12 cellular contexts compared by ENCODE assay signal in genomic region chr13:67023088-67023893, GRCh38.
DNase-seq lines count a peak whose midpoint lies in the region; ATAC-seq and TF ChIP-seq lines count a peak whose summit lies in the region.
"Had no signal": no experiment of that assay in that cellular context is flagged by ENCODE, and none has a peak within 500 bp of the region (broad histone marks: within the 10 kb centered on the region; RNA-seq: fewer than 3 reads in every experiment).

No MANE protein-coding gene starts in this region.

- H3K79me2 ChIP-seq in OCI-LY7 (ENCODE audit: insufficient read depth, low read depth, low read length) (no peaks in the 10 kb centered on the region), SK-N-SH (ENCODE audit: insufficient read depth) (no peaks in the 10 kb centered on the region)

- H3F3A ChIP-seq in SK-N-SH (replicated peaks; ENCODE audit: insufficient read depth): no peaks in the 10 kb centered on the region

- no peak for TF ChIP-seq RAD21 in SK-N-SH (IDR thresholded peaks at IDR 0.05; ENCODE audit: low read length)

- ATAC-seq in gastrocnemius medialis: no peak
- no peak for ATAC-seq in HG03196 (IDR thresholded peaks at IDR 0.05; ENCODE audit: unreplicated experiment)
- ATAC-seq: activated CD4-positive, CD25-positive, alpha-beta regulatory T cell treated with anti-CD3 and anti-CD28 coated beads, Interleukin-2, amount 50 U/mL, for 24 hours; naive thymus-derived CD4-positive, alpha-beta T cell had no signal

- POLR2A ChIA-PET in OCI-LY7 (lab: Charles Lee): interaction anchor here (0.7 to 3.0 kb wide), 7 partner anchors 7 to 228 kb away, joined by 3 to 15 read pairs (median 4); no protein-coding TSS in a partner anchor
- POLR2A ChIA-PET in SK-N-SH (lab: Yijun Ruan, JAX): no interaction called here

- CTCF ChIA-PET in OCI-LY7 (lab: Charles Lee; ENCODE audit: unreplicated experiment) (no interaction called here), SK-N-SH (lab: Yijun Ruan, JAX) (no interaction called here)

- no peak for TF ChIP-seq POLR2A in gastrocnemius medialis (IDR thresholded peaks at IDR 0.05)

- 65% methylated on average over 4 of the region's 4 CpGs for WGBS in SK-N-SH (ENCODE audit: low lambda C conversion rate)

- intact Hi-C loops in OCI-LY7 (cut with micrococcal nuclease; ENCODE audit: unreplicated experiment) (no loop called here), gastrocnemius medialis (cut with DNase I; ENCODE audit: low total_unique reads) (no loop called here), posterior cingulate gyrus (cut with DNase I) (no loop called here)

- H3K9me2 ChIP-seq in OCI-LY7 (ENCODE audit: insufficient read depth, low read length) (no peaks in the 10 kb centered on the region), SK-N-SH (no peaks in the 10 kb centered on the region)

- no peak overlapping the region for H3K9ac ChIP-seq in SK-N-SH

- peak overlapping the region; percentile 48 for H3K4me2 ChIP-seq in OCI-LY7 (ENCODE audit: low read length)
- H3K4me2 ChIP-seq in SK-N-SH: no peak overlapping the region

- no peak for TF ChIP-seq EP300 in SK-N-SH (IDR thresholded peaks at IDR 0.05; ENCODE audit: borderline replicate concordance in 1 of 2, low read depth in 1 of 2, low read length in 1 of 2)

- no peak for TF ChIP-seq CTCF in OCI-LY7 (conservative IDR thresholded peaks at IDR 0.05; ENCODE audit: low read length)
- TF ChIP-seq CTCF in gastrocnemius medialis (IDR thresholded peaks at IDR 0.05 in 4 of 5, conservative IDR thresholded peaks at IDR 0.05 in 1 of 5): no peak
- TF ChIP-seq CTCF in SK-N-SH (IDR thresholded peaks at IDR 0.05): no peak

- DNase-seq in SKM-1 treated with dmso at 0.1 percent for 144 hours (lab: John Stamatoyannopoulos, UW; ENCODE audit: unreplicated experiment) (peak; percentile 49), SKM-1 (lab: John Stamatoyannopoulos, UW; ENCODE audit: unreplicated experiment) (no peak), OCI-LY7 (ENCODE audit: low spot score) (peak; percentile 37), fibroblast of the conjunctiva (ENCODE audit: low read depth) (peak; percentile 49), gastrocnemius medialis (no peak), SK-N-SH (no peak), posterior cingulate gyrus (no peak)
- DNase-seq: C1 segment of cervical spinal cord; colonic mucosa; naive thymus-derived CD4-positive, alpha-beta T cell had no signal

- H3K36me3 ChIP-seq in OCI-LY7 (ENCODE audit: insufficient read depth, low read length) (no peaks in the 10 kb centered on the region), gastrocnemius medialis (no peaks in the 10 kb centered on the region), SK-N-SH (replicated peaks in 1 of 2; ENCODE audit: control insufficient read depth in 1 of 2, insufficient read depth in 2 of 2, low read length in 1 of 2) (no peaks in the 10 kb centered on the region)
- H3K36me3 ChIP-seq: colonic mucosa had no signal

- no peak overlapping the region for H3K4me3 ChIP-seq in OCI-LY7 (ENCODE audit: low read depth, low read length, poor library complexity, severe bottlenecking)
- H3K4me3 ChIP-seq in gastrocnemius medialis: no peak overlapping the region
- H3K4me3 ChIP-seq in SK-N-SH (ENCODE audit: low read depth in 2 of 2, low read length in 1 of 2): no peak overlapping the region
- H3K4me3 ChIP-seq: colonic mucosa had no signal

- H2AFZ ChIP-seq in OCI-LY7 (ENCODE audit: low read length) (peak overlapping the region; percentile 89), SK-N-SH (ENCODE audit: low read depth) (no peak overlapping the region)

- H3K27ac ChIP-seq in OCI-LY7 (ENCODE audit: low read depth, low read length, poor library complexity, severe bottlenecking) (no peak overlapping the region), gastrocnemius medialis (no peak overlapping the region), SK-N-SH (ENCODE audit: low read depth in 2 of 2, low read length in 1 of 2) (peak overlapping the region in 1 of 2 experiments; percentile 30; a peak in 1 of 4 replicates)
- H3K27ac ChIP-seq: colonic mucosa had no signal

- H3K9me3 ChIP-seq in OCI-LY7 (ENCODE audit: low read length) (no peaks in the 10 kb centered on the region), gastrocnemius medialis (no peaks in the 10 kb centered on the region), SK-N-SH (no peaks in the 10 kb centered on the region)
- H3K9me3 ChIP-seq: colonic mucosa had no signal

- H3K27me3 ChIP-seq in gastrocnemius medialis (no peaks in the 10 kb centered on the region), SK-N-SH (ENCODE audit: insufficient read depth) (no peaks in the 10 kb centered on the region)
- H3K27me3 ChIP-seq: colonic mucosa had no signal

- in situ Hi-C loops in gastrocnemius medialis (cut with MboI; ENCODE audit: low sequenced_read_pairs in 4 of 4): no loop called here

- H3K4me1 ChIP-seq in OCI-LY7 (ENCODE audit: insufficient read depth, low read length, poor library complexity, severe bottlenecking) (peaks cover 21% of the 10 kb centered on the region), gastrocnemius medialis (no peaks in the 10 kb centered on the region), SK-N-SH (ENCODE audit: control insufficient read depth in 1 of 2, insufficient read depth in 2 of 2, low read depth in 1 of 2, low read length in 1 of 2) (peaks cover 0 to 3% of the 10 kb centered on the region in 2 experiments; a peak in 2 of 4 replicates)
- H3K4me1 ChIP-seq: colonic mucosa had no signal

- BruUV-seq in OCI-LY7 (replicated peaks; lab: Mats Ljungman, UMichigan): no TSS peak

- no peaks in the 10 kb centered on the region for H4K20me1 ChIP-seq in OCI-LY7 (ENCODE audit: insufficient read depth, low read length)
- H4K20me1 ChIP-seq in SK-N-SH (ENCODE audit: insufficient read depth): no peaks in the 10 kb centered on the region

TF ChIP-seq in SK-N-SH, 30 proteins besides CTCF, POLR2A, EP300 and RAD21:
- TF ChIP-seq FOSL2 (IDR thresholded peaks at IDR 0.05; ENCODE audit: borderline replicate concordance, low read depth): no peak
TF ChIP-seq in SK-N-SH: peak in this region for 0.

Comparison
In these comparisons a context has a peak if more than half of its experiments do, and no peak if none do; other contexts are left out.
1. DNase-seq: peak in SKM-1 treated with dmso at 0.1 percent for 144 hours (single experiment), OCI-LY7 (single experiment) and fibroblast of the conjunctiva (single experiment); none in SKM-1 (single experiment), gastrocnemius medialis (0 of 2), SK-N-SH (single experiment) and posterior cingulate gyrus (0 of 10).